10 cellular contexts compared by ENCODE assay signal in genomic region chr16:67249762-67250327, GRCh38. TPM values are rescaled to one million over a fixed set of nuclear protein-coding genes. Genes with fewer than 3 reads are reported as not detected.
DNase-seq lines count a peak whose midpoint lies in the region; ATAC-seq lines count a peak whose summit lies in the region.
"Had no signal": no experiment of that assay in that cellular context is flagged by ENCODE, and none has a peak within 500 bp of the region (broad histone marks: within the 10 kb centered on the region; RNA-seq: fewer than 3 reads in every experiment).

No MANE protein-coding gene starts in this region.

- H3K36me3 Mint-ChIP-seq in activated CD4-positive, alpha-beta memory T cell treated with anti-CD3 and anti-CD28 coated beads for 36 hours: peaks cover 3% of the 10 kb centered on the region

- intact Hi-C loops in Right ventricle myocardium inferior (cut with DNase I): no loop called here
- intact Hi-C loops in Right ventricle myocardium superior (cut with DNase I): no loop called here
- intact Hi-C loops in activated CD4-positive, alpha-beta memory T cell treated with anti-CD3 and anti-CD28 coated beads for 36 hours (cut with micrococcal nuclease): loop anchor here (10.0 kb wide), 1 partner anchor 415 kb away; the partner anchor contains the start of genes ACD, C16orf86, ENKD1 and PARD6A
- intact Hi-C loops in aorta (cut with DNase I): no loop called here

- H3K9me3 ChIP-seq in iPS-20b (ENCODE audit: insufficient read depth, low read depth, low read length) (no peaks in the 10 kb centered on the region), aorta (ENCODE audit: control insufficient read depth, low read length) (no peaks in the 10 kb centered on the region)
- H3K9me3 ChIP-seq: ovary had no signal

- H3K4me1 ChIP-seq in iPS-20b (ENCODE audit: insufficient read depth, low read length) (peaks cover 25% of the 10 kb centered on the region), aorta (ENCODE audit: control insufficient read depth in 1 of 2, insufficient read depth in 2 of 2, low read length in 2 of 2) (no peaks in the 10 kb centered on the region)

- peak overlapping the region; percentile 77 for H3K4me3 Mint-ChIP-seq in activated CD4-positive, alpha-beta memory T cell treated with anti-CD3 and anti-CD28 coated beads for 36 hours

- DNase-seq in Right ventricle myocardium inferior (ENCODE audit: missing footprints) (peak; percentile 13), Right ventricle myocardium superior (no peak), aorta (peak; percentile 29 to 30), SW480 (ENCODE audit: low spot score) (no peak), KG1 (lab: John Stamatoyannopoulos, UW) (no peak), A172 (ENCODE audit: low spot score) (no peak)
- no peak for DNase-seq in activated CD4-positive, alpha-beta memory T cell treated with anti-CD3 and anti-CD28 coated beads for 36 hours
- DNase-seq: Kasumi-1 had no signal

- H3K9me3 Mint-ChIP-seq in activated CD4-positive, alpha-beta memory T cell treated with anti-CD3 and anti-CD28 coated beads for 36 hours: no peaks in the 10 kb centered on the region

- ATAC-seq in Right ventricle myocardium inferior (no peak), Right ventricle myocardium superior (ENCODE audit: poor library complexity) (no peak), aorta (ENCODE audit: low FRiP score) (no peak)

- H3K4me3 ChIP-seq in iPS-20b (ENCODE audit: low read length) (peak overlapping the region; percentile 90; the same call in 1 of the 2 replicates), aorta (ENCODE audit: low read length in 2 of 2) (no peak overlapping the region)

- WGBS in aorta, 2 donors: 43 to 45% methylated on average over 8 of the region's 8 CpGs

- peaks cover 37% of the 10 kb centered on the region for H3K27me3 ChIP-seq in iPS-20b (ENCODE audit: insufficient read depth, low read length)
- no peaks in the 10 kb centered on the region for H3K27me3 ChIP-seq in aorta (ENCODE audit: control insufficient read depth in 1 of 2, insufficient read depth in 2 of 2, low read length in 1 of 2)
- H3K27me3 ChIP-seq: ovary had no signal

- no peak overlapping the region for H3K9ac ChIP-seq in iPS-20b (ENCODE audit: low read depth, low read length)

- no peak overlapping the region for H3K27ac Mint-ChIP-seq in activated CD4-positive, alpha-beta memory T cell treated with anti-CD3 and anti-CD28 coated beads for 36 hours

- peaks cover 25% of the 10 kb centered on the region for H3K4me1 Mint-ChIP-seq in activated CD4-positive, alpha-beta memory T cell treated with anti-CD3 and anti-CD28 coated beads for 36 hours (ENCODE audit: low read depth)

- H3K27ac ChIP-seq in iPS-20b (ENCODE audit: low read length) (no peak overlapping the region), aorta (ENCODE audit: low read depth in 1 of 2, low read length in 2 of 2) (no peak overlapping the region)
- H3K27ac ChIP-seq: ovary had no signal

- POLR2A ChIA-PET in activated CD4-positive, alpha-beta memory T cell treated with anti-CD3 and anti-CD28 coated beads for 36 hours (lab: Charles Lee): interaction anchor here (1.0 to 1.5 kb wide), 2 partner anchors 27 to 29 kb away, joined by 3 to 4 read pairs; no protein-coding TSS in a partner anchor

- CTCF ChIA-PET in activated CD4-positive, alpha-beta memory T cell treated with anti-CD3 and anti-CD28 coated beads for 36 hours (lab: Charles Lee): interaction anchor here (1.0 to 2.9 kb wide), 4 partner anchors 11 to 179 kb away, joined by 3 to 14 read pairs (median 8); no protein-coding TSS in a partner anchor

- H3K36me3 ChIP-seq in iPS-20b (ENCODE audit: insufficient read depth, low read depth, low read length) (no peaks in the 10 kb centered on the region), aorta (ENCODE audit: control insufficient read depth in 1 of 2, insufficient read depth in 2 of 2, low read length in 1 of 2) (no peaks in the 10 kb centered on the region)
- H3K36me3 ChIP-seq: ovary had no signal

- H3K27me3 Mint-ChIP-seq in activated CD4-positive, alpha-beta memory T cell treated with anti-CD3 and anti-CD28 coated beads for 36 hours: peaks cover 1% of the 10 kb centered on the region

RNA-seq across cellular contexts. Expression of gene SLC9A5, which starts 1.1 kb away (rescaled TPM):
- total RNA-seq in Right ventricle myocardium inferior: 0.84 TPM
- 0.83 TPM for total RNA-seq in Right ventricle myocardium superior
- total RNA-seq in activated CD4-positive, alpha-beta memory T cell treated with anti-CD3 and anti-CD28 coated beads for 36 hours: 1 to 10 TPM; 5.9 to 6.1 TPM
- 1 to 10 TPM; 1.6 to 1.7 TPM for total RNA-seq in aorta
- polyA plus RNA-seq in aorta: 1 to 10 TPM; 1.1 to 2.9 TPM
- 0.03 and 0.29 TPM in 2 replicates for total RNA-seq in A172 (2014; rRNA removed; shearing (Covaris generic))

RNA-seq across cellular contexts. Expression of gene FHOD1, which starts 2.6 kb away (rescaled TPM):
- 15.3 TPM for total RNA-seq in Right ventricle myocardium inferior
- 13.5 TPM for total RNA-seq in Right ventricle myocardium superior
- 100 to 1,000 TPM in 1 of 2 experiments, 10 to 100 TPM in 1; 96.3 to 111 TPM for total RNA-seq in activated CD4-positive, alpha-beta memory T cell treated with anti-CD3 and anti-CD28 coated beads for 36 hours
- total RNA-seq in aorta: 10 to 100 TPM; 28.2 to 47.9 TPM
- 10 to 100 TPM; 12.9 to 41.3 TPM for polyA plus RNA-seq in aorta
- total RNA-seq in A172 (2014; rRNA removed; shearing (Covaris generic)): 10.3 and 13.2 TPM in 2 replicates

RNA-seq across cellular contexts. Expression of gene TMEM208, which starts 22.9 kb away (rescaled TPM):
- 12.5 TPM for total RNA-seq in Right ventricle myocardium inferior
- 11.0 TPM for total RNA-seq in Right ventricle myocardium superior
- total RNA-seq in activated CD4-positive, alpha-beta memory T cell treated with anti-CD3 and anti-CD28 coated beads for 36 hours: 10 to 100 TPM; 36.7 to 39.3 TPM
- total RNA-seq in aorta: 10 to 100 TPM; 24.7 to 33.1 TPM
- polyA plus RNA-seq in aorta: 10 to 100 TPM; 60.6 to 64.6 TPM
- 48.0 and 59.4 TPM in 2 replicates for total RNA-seq in A172 (2014; rRNA removed; shearing (Covaris generic))

RNA-seq across cellular contexts. Expression of gene PLEKHG4, which starts 29.5 kb away (rescaled TPM):
- total RNA-seq in Right ventricle myocardium inferior: 1.1 TPM
- 0.89 TPM for total RNA-seq in Right ventricle myocardium superior
- 10 to 100 TPM; 22.7 to 24.6 TPM for total RNA-seq in activated CD4-positive, alpha-beta memory T cell treated with anti-CD3 and anti-CD28 coated beads for 36 hours
- total RNA-seq in aorta: 1 to 10 TPM; 2.5 to 6.9 TPM
- 10 to 100 TPM in 1 of 2 donors, 1 to 10 TPM in 1; 2.1 to 16.7 TPM for polyA plus RNA-seq in aorta
- 0.14 TPM in 1 of 2 replicates, not detected in the other for total RNA-seq in A172 (2014; rRNA removed; shearing (Covaris generic))

RNA-seq across cellular contexts. Expression of gene ELMO3, which starts 50.9 kb away (rescaled TPM):
- total RNA-seq in Right ventricle myocardium inferior (0.89 TPM), Right ventricle myocardium superior (0.54 TPM), aorta (1 to 10 TPM in 1 of 2 donors, under 1 TPM in 1; 0.97 to 3.4 TPM)
- 1 to 10 TPM; 5.1 to 5.9 TPM for total RNA-seq in activated CD4-positive, alpha-beta memory T cell treated with anti-CD3 and anti-CD28 coated beads for 36 hours
- 1 to 10 TPM; 5.8 to 7.4 TPM for polyA plus RNA-seq in aorta
- 0.24 and 0.48 TPM in 2 replicates for total RNA-seq in A172 (2014; rRNA removed; shearing (Covaris generic))

Comparison
In these comparisons a context has a peak if more than half of its experiments do, and no peak if none do; other contexts are left out.
1. DNase-seq: peak in Right ventricle myocardium inferior (single experiment) and aorta (2 of 2); none in Right ventricle myocardium superior (single experiment), activated CD4-positive, alpha-beta memory T cell treated with anti-CD3 and anti-CD28 coated beads for 36 hours (single experiment), SW480 (single experiment), KG1 (single experiment) and A172 (single experiment).